In genomic region chr3:124772081-124772831, GRCh38 we compare ENCODE assay signal across 1 cellular context.
TF ChIP-seq lines count a peak whose summit lies in the region.

No MANE protein-coding gene starts in this region.

TF ChIP-seq in SK-N-SH, 30 proteins besides CTCF, POLR2A, EP300 and RAD21 (continued from another document):
- TF ChIP-seq EZH2phosphoT487 (IDR thresholded peaks at IDR 0.05; ENCODE audit: borderline replicate concordance, low read depth), result no peak; the same call in 1 of the 2 replicates
- peak; percentile 85; the same call in 1 of the 2 replicates for TF ChIP-seq MEF2A (IDR thresholded peaks at IDR 0.05; ENCODE audit: borderline replicate concordance, low read depth)
- TF ChIP-seq GATA2 (CRISPR knock-in tag; IDR thresholded peaks at IDR 0.05), result peak; percentile 100
- peak; percentile 98 for TF ChIP-seq FOXM1 (IDR thresholded peaks at IDR 0.05; ENCODE audit: low read depth)
- TF ChIP-seq MXI1 (IDR thresholded peaks at IDR 0.05; ENCODE audit: low read depth, low read length), result peak; percentile 82; the same call in 1 of the 2 replicates
- TF ChIP-seq SIN3A (IDR thresholded peaks at IDR 0.05; ENCODE audit: borderline replicate concordance, low read depth, low read length), result peak; percentile 91
- TF ChIP-seq RFX5 (IDR thresholded peaks at IDR 0.05; ENCODE audit: low read length), result no peak
- TF ChIP-seq NRF1 (IDR thresholded peaks at IDR 0.05; ENCODE audit: low read depth, low read length), result no peak
- no peak; the same call in 1 of the 2 replicates for TF ChIP-seq REST (IDR thresholded peaks at IDR 0.05; ENCODE audit: low read depth, low read length)
- TF ChIP-seq TAF1 (IDR thresholded peaks at IDR 0.05; ENCODE audit: borderline replicate concordance, low read depth, low read length), result peak; percentile 60; the same call in 1 of the 2 replicates
- 0 out of 2 replicates have a peak, but pooled peaks have one; percentile 12 for TF ChIP-seq SMC3 (IDR thresholded peaks at IDR 0.05; ENCODE audit: low read depth, low read length)
- TF ChIP-seq FOXJ3 (CRISPR knock-in tag; IDR thresholded peaks at IDR 0.05), result peak; percentile 99
- TF ChIP-seq USF2 (IDR thresholded peaks at IDR 0.05; ENCODE audit: borderline replicate concordance, low read depth, low read length), result no peak
- peak; percentile 84 for TF ChIP-seq MAX (IDR thresholded peaks at IDR 0.05; ENCODE audit: low read depth)
- TF ChIP-seq GABPA (IDR thresholded peaks at IDR 0.05; ENCODE audit: low read depth), result peak; percentile 42; the same call in 1 of the 2 replicates
- TF ChIP-seq NFIC (IDR thresholded peaks at IDR 0.05; ENCODE audit: borderline replicate concordance), result peak; percentile 100
- TF ChIP-seq USF1 (IDR thresholded peaks at IDR 0.05; ENCODE audit: borderline replicate concordance, low read depth), result 0 out of 2 replicates have a peak, but pooled peaks have one; percentile 52
- peak; percentile 67; the same call in 1 of the 2 replicates for TF ChIP-seq FOSL2 (IDR thresholded peaks at IDR 0.05; ENCODE audit: borderline replicate concordance, low read depth)
- TF ChIP-seq PBX3 (IDR thresholded peaks at IDR 0.05), result peak; percentile 98
- TF ChIP-seq TCF12 (IDR thresholded peaks at IDR 0.05), result peak; percentile 100
